In the genomic region with DNA sequence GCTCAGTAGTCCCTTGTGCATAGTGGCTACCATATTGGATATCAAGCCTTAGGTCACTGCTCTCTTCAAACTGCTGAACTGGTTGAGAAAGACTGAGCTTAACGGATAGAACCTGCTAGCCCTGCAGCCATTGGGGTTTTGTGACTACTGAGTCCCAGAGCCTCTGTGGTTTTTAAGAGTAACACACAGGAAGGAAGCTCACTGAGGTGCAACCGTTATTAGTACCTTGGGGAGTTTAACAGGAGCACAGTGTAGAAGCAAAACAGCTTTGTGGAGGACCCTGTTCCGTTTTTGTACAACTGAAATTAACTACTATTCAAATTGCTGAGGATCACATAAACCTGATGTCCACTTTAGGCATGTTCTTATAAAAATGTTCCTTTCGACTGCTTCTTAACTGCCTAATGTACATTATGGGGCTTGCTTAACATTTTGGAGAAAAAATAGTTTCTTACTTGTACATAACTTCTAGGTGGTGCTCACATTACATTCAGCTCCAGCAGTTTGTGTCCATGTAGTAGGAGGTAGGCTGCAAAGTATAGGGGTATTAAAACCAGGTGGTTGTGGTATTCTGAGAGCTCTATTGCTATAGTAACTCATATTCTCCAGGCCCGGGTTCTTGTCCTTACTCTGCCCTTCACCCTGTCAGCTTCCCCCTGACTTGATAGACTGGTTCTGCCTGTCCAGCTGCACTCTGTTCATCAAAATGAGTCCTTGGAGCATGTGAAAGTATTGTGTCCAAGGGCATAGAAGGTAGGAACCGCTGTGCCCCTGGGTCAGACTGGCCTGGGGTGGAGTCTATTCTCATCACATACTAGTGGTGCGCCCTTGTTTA, we compare ENCODE assay signal across 9 cellular contexts. TPM values are rescaled to one million over a fixed set of nuclear protein-coding genes. Genes with fewer than 3 reads are reported as not detected.
DNase-seq lines count a peak whose midpoint lies in the region; ATAC-seq, FAIRE-seq and TF ChIP-seq lines count a peak whose summit lies in the region.
"Had no signal": no experiment of that assay in that cellular context is flagged by ENCODE, and none has a peak within 500 bp of the region (broad histone marks: within the 10 kb centered on the region; RNA-seq: fewer than 3 reads in every experiment).

No MANE protein-coding gene starts in this region.

- DNase-seq in GDM1 (lab: John Stamatoyannopoulos, UW) (peak; percentile 14), frontal cortex (ENCODE audit: low spot score in 2 of 2) (no peak), prostate gland (ENCODE audit: low spot score) (no peak), NCI-H2081 (lab: John Stamatoyannopoulos, UW) (no peak), right atrium auricular region (ENCODE audit: low spot score) (no peak)
- DNase-seq in activated T-helper 1 cell treated with anti-CD3 and anti-CD28 coated beads, Interleukin-12 subunit alpha, Interleukin-12 subunit beta, Interleukin-2, Interleukin-4 antibody, amounts not matched to agents 30 ng/mL and 10 ng/mL and 1 ng/mL, durations not matched to agents 14 hours and 24 hours and 36 hours (ENCODE audit: low spot score): peak; percentile 37

- peaks cover 78% of the 10 kb centered on the region for H3K4me1 Mint-ChIP-seq in activated T-helper 1 cell treated with anti-CD3 and anti-CD28 coated beads, Interleukin-12 subunit alpha, Interleukin-12 subunit beta, Interleukin-2, Interleukin-4 antibody, amounts not matched to agents 30 ng/mL and 10 ng/mL and 1 ng/mL, durations not matched to agents 14 hours and 24 hours and 36 hours (ENCODE audit: low read depth)

- H3K9me3 ChIP-seq in prostate gland (no peaks in the 10 kb centered on the region), right atrium auricular region (no peaks in the 10 kb centered on the region)

- no peak for TF ChIP-seq POLR2A in prostate gland (IDR thresholded peaks at IDR 0.05)

- peak overlapping the region; percentile 88 for H3K27ac Mint-ChIP-seq in activated T-helper 1 cell treated with anti-CD3 and anti-CD28 coated beads, Interleukin-12 subunit alpha, Interleukin-12 subunit beta, Interleukin-2, Interleukin-4 antibody, amounts not matched to agents 30 ng/mL and 10 ng/mL and 1 ng/mL, durations not matched to agents 14 hours and 24 hours and 36 hours

- H3K4me1 ChIP-seq in prostate gland (replicated peaks) (no peaks in the 10 kb centered on the region), right atrium auricular region (peaks cover 0 to 24% of the 10 kb centered on the region in 2 donors)

- intact Hi-C loops in activated T-helper 1 cell treated with anti-CD3 and anti-CD28 coated beads, Interleukin-12 subunit alpha, Interleukin-12 subunit beta, Interleukin-2, Interleukin-4 antibody, amounts not matched to agents 30 ng/mL and 10 ng/mL and 1 ng/mL, durations not matched to agents 14 hours and 24 hours and 36 hours (cut with micrococcal nuclease): loop anchor here (5.0 kb wide), 1 partner anchor 37 kb away; no protein-coding TSS in a partner anchor
- intact Hi-C loops in prostate gland (cut with DNase I): no loop called here

- H3K9me3 Mint-ChIP-seq in activated T-helper 1 cell treated with anti-CD3 and anti-CD28 coated beads, Interleukin-12 subunit alpha, Interleukin-12 subunit beta, Interleukin-2, Interleukin-4 antibody, amounts not matched to agents 30 ng/mL and 10 ng/mL and 1 ng/mL, durations not matched to agents 14 hours and 24 hours and 36 hours: no peaks in the 10 kb centered on the region
- H3K9me3 Mint-ChIP-seq: neural crest cell had no signal

- H3K36me3 Mint-ChIP-seq in activated T-helper 1 cell treated with anti-CD3 and anti-CD28 coated beads, Interleukin-12 subunit alpha, Interleukin-12 subunit beta, Interleukin-2, Interleukin-4 antibody, amounts not matched to agents 30 ng/mL and 10 ng/mL and 1 ng/mL, durations not matched to agents 14 hours and 24 hours and 36 hours (ENCODE audit: low read depth): peaks cover 26% of the 10 kb centered on the region

- FAIRE-seq in frontal cortex (lab: Jason Lieb, UNC): no peak

- H3K4me3 Mint-ChIP-seq in activated T-helper 1 cell treated with anti-CD3 and anti-CD28 coated beads, Interleukin-12 subunit alpha, Interleukin-12 subunit beta, Interleukin-2, Interleukin-4 antibody, amounts not matched to agents 30 ng/mL and 10 ng/mL and 1 ng/mL, durations not matched to agents 14 hours and 24 hours and 36 hours: peak overlapping the region; percentile 71
- H3K4me3 Mint-ChIP-seq: neural crest cell had no signal

- H3K27me3 Mint-ChIP-seq in activated T-helper 1 cell treated with anti-CD3 and anti-CD28 coated beads, Interleukin-12 subunit alpha, Interleukin-12 subunit beta, Interleukin-2, Interleukin-4 antibody, amounts not matched to agents 30 ng/mL and 10 ng/mL and 1 ng/mL, durations not matched to agents 14 hours and 24 hours and 36 hours (ENCODE audit: insufficient read depth): no peaks in the 10 kb centered on the region

- H3K27me3 ChIP-seq in prostate gland (replicated peaks; ENCODE audit: insufficient read depth) (no peaks in the 10 kb centered on the region), right atrium auricular region (no peaks in the 10 kb centered on the region)

- TF ChIP-seq CTCF in prostate gland (IDR thresholded peaks at IDR 0.05): no peak
- TF ChIP-seq CTCF in right atrium auricular region (IDR thresholded peaks at IDR 0.05): no peak

- H3K4me3 ChIP-seq in prostate gland: no peak overlapping the region
- no peak overlapping the region for H3K4me3 ChIP-seq in right atrium auricular region

- ATAC-seq in GM19452 (IDR thresholded peaks at IDR 0.05; ENCODE audit: unreplicated experiment) (peak; percentile 90), HG03354 (IDR thresholded peaks at IDR 0.05; ENCODE audit: poor library complexity, severe bottlenecking, unreplicated experiment) (peak; percentile 87)

- no peak overlapping the region for H3K27ac ChIP-seq in prostate gland
- no peak overlapping the region for H3K27ac ChIP-seq in right atrium auricular region

- H3K36me3 ChIP-seq in prostate gland: no peaks in the 10 kb centered on the region
- no peaks in the 10 kb centered on the region for H3K36me3 ChIP-seq in right atrium auricular region

- WGBS in prostate gland: 71% methylated on average over 7 of the region's 7 CpGs

RNA-seq across cellular contexts. Expression of gene PXK, which starts 17.3 kb away (rescaled TPM):
- 43.4 and 48.1 TPM in 2 replicates for total RNA-seq in activated T-helper 1 cell treated with anti-CD3 and anti-CD28 coated beads, Interleukin-12 subunit alpha, Interleukin-12 subunit beta, Interleukin-2, Interleukin-4 antibody, amounts not matched to agents 30 ng/mL and 10 ng/mL and 1 ng/mL, durations not matched to agents 14 hours and 24 hours and 36 hours
- total RNA-seq in frontal cortex (22.0 TPM), prostate gland (10 to 100 TPM; 19.6 to 21.8 TPM), right atrium auricular region (10 to 100 TPM; 18.3 to 22.5 TPM)

RNA-seq across cellular contexts. Expression of gene HTD2, which starts 43.7 kb away (rescaled TPM):
- 11.5 and 13.6 TPM in 2 replicates for total RNA-seq in activated T-helper 1 cell treated with anti-CD3 and anti-CD28 coated beads, Interleukin-12 subunit alpha, Interleukin-12 subunit beta, Interleukin-2, Interleukin-4 antibody, amounts not matched to agents 30 ng/mL and 10 ng/mL and 1 ng/mL, durations not matched to agents 14 hours and 24 hours and 36 hours
- total RNA-seq in frontal cortex (6.5 TPM), prostate gland (10 to 100 TPM; 15.4 to 17.1 TPM), right atrium auricular region (10 to 100 TPM; 12.1 to 14.7 TPM)

RNA-seq across cellular contexts. Expression of gene RPP14, which starts 44.0 kb away (rescaled TPM):
- total RNA-seq in activated T-helper 1 cell treated with anti-CD3 and anti-CD28 coated beads, Interleukin-12 subunit alpha, Interleukin-12 subunit beta, Interleukin-2, Interleukin-4 antibody, amounts not matched to agents 30 ng/mL and 10 ng/mL and 1 ng/mL, durations not matched to agents 14 hours and 24 hours and 36 hours: 22.7 and 23.4 TPM in 2 replicates
- total RNA-seq in frontal cortex (18.8 TPM), prostate gland (10 to 100 TPM in 1 of 2 donors, 1 to 10 TPM in 1; 7.1 to 12.5 TPM), right atrium auricular region (10 to 100 TPM in 1 of 2 donors, 1 to 10 TPM in 1; 10.0 to 10.9 TPM)

Comparison
In these comparisons a context has a peak if more than half of its experiments do, and no peak if none do; other contexts are left out.
1. DNase-seq: peak in GDM1 (single experiment) and activated T-helper 1 cell treated with anti-CD3 and anti-CD28 coated beads, Interleukin-12 subunit alpha, Interleukin-12 subunit beta, Interleukin-2, Interleukin-4 antibody, amounts not matched to agents 30 ng/mL and 10 ng/mL and 1 ng/mL, durations not matched to agents 14 hours and 24 hours and 36 hours (single experiment); none in frontal cortex (0 of 2), prostate gland (single experiment), NCI-H2081 (0 of 2) and right atrium auricular region (single experiment).